8 cellular contexts compared by ENCODE assay signal in the genomic region with DNA sequence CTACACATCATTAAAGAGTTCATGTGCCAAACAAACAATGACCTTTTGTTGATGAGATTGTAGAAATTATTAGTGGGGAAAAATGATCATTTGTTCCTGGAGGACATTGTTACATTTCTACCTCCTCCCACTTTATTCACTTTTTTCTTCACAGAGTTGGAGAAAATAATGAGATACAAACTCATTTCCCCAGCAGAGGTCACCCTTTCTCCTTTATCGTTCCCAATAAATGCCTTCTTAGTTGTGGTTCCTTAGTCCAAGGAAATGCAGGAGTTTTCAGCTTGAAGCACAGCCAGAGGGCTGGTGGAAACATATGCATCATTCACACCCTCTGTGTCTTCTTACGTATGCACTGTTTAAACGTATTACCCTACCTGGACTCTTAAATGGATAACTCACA.
DNase-seq lines count a peak whose midpoint lies in the region; ATAC-seq, FAIRE-seq and TF ChIP-seq lines count a peak whose summit lies in the region.

No MANE protein-coding gene starts in this region.

- H3K36me3 ChIP-seq in HAP-1 (replicated peaks) = no peaks in the 10 kb centered on the region
- no peaks in the 10 kb centered on the region for H3K36me3 ChIP-seq in body of pancreas (replicated peaks in 1 of 2; ENCODE audit: insufficient read depth in 1 of 2, low read depth in 2 of 2)

- peak; percentile 45 for ATAC-seq in body of pancreas
- ATAC-seq in GM18511 (IDR thresholded peaks at IDR 0.05; ENCODE audit: unreplicated experiment) = no peak

- intact Hi-C loops in body of pancreas (cut with DNase I) = loop anchor here (10.0 kb wide), 1 partner anchor 1839 kb away; a partner anchor contains a TSS

- no peak overlapping the region for H3K27ac ChIP-seq in body of pancreas

- in situ Hi-C loops in HAP-1 (cut with MboI; ENCODE audit: low sequenced_read_pairs) = loop anchor here (5.0 kb wide), 1 partner anchor 261 kb away; no protein-coding TSS in a partner anchor

- H3K9me3 ChIP-seq in HAP-1 = no peaks in the 10 kb centered on the region
- no peaks in the 10 kb centered on the region for H3K9me3 ChIP-seq in body of pancreas

- TF ChIP-seq CTCF in AG09319 (IDR thresholded peaks at IDR 0.05; ENCODE audit: low read depth, low read length) (peak; percentile 50), body of pancreas (IDR thresholded peaks at IDR 0.05) (peak in 6 of 7 experiments; percentile 44 to 68 (median 63))

- H3K4me1 ChIP-seq in HAP-1 (no peaks in the 10 kb centered on the region), body of pancreas (no peaks in the 10 kb centered on the region)

- DNase-seq in AG09319 (ENCODE audit: extremely low read depth, low read depth) = peak; percentile 43
- DNase-seq in HAP-1 (ENCODE audit: low spot score in 2 of 2) = peak; percentile 50 to 69
- peak; percentile 7 for DNase-seq in NCI-H510A (lab: John Stamatoyannopoulos, UW)
- DNase-seq in body of pancreas = peak in 2 of 4 donors; percentile 9 to 44
- DNase-seq in urothelium cell line (ENCODE audit: low spot score) = peak; percentile 46
- DNase-seq in cortex of kidney (lab: John Stamatoyannopoulos, UW) = no peak

- WGBS in body of pancreas, 2 donors = 2 to 9% methylated on average over 3 of the region's 3 CpGs

- no peak for TF ChIP-seq POLR2A in body of pancreas (IDR thresholded peaks at IDR 0.05)

- H3K27me3 ChIP-seq in HAP-1 (ENCODE audit: low read depth) = peaks cover 5% of the 10 kb centered on the region; the same call in 1 of the 2 replicates
- no peaks in the 10 kb centered on the region for H3K27me3 ChIP-seq in body of pancreas

- FAIRE-seq in islet of Langerhans (lab: Jason Lieb, UNC) (peak; percentile 94), urothelium cell line (lab: Jason Lieb, UNC) (no peak)

- H3K4me3 ChIP-seq in HAP-1 (no peak overlapping the region), body of pancreas (no peak overlapping the region)
